1 cellular context compared by ENCODE assay signal in the genomic region with DNA sequence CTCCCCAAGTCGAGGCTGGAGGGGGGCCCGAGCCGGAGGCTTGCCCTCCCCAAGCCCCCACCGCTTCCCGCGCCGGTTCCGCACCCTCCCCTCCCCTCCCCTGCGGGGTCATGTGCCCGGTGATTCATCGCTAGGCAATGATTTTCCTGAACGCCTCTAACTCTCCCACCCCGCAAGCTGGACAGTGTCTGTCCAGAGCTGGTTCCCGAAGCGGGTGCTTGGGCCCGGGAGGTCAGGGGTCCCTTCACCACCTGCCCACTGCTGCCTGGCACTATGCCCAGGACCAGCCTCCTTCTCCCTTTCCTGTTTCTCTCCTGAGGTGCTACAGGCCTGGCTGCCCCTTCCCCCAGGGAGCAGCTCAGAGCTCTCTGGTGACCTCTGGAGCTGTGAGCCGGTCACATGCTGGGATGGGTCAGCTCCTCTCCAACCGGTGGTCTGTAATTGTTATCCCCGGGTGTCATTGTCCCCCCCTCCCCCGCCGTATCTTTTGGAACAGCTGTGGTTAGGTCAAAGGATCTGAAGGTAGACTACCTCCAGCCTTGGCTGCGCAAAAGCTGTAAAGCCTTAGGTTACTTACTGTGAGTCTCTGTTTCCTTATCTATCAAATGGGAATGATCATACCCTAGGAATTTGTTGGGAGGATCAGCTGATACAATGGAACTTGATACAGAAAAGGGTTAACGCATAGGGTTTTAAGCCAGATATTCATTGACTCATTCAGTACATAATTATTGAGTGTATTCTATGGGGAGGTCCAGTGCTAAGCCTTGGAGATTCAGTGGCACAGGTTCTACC.
TF ChIP-seq lines count a peak whose summit lies in the region.

No MANE protein-coding gene starts in this region.

TF ChIP-seq in GM12878, 131 proteins besides CTCF, POLR2A, EP300 and RAD21:
- no peak for TF ChIP-seq NR2F1 (conservative IDR thresholded peaks at IDR 0.05)
- no peak for TF ChIP-seq SPI1 (IDR thresholded peaks at IDR 0.05; ENCODE audit: borderline replicate concordance, insufficient read depth, low read depth, low read length)
- TF ChIP-seq HCFC1 (IDR thresholded peaks at IDR 0.05; ENCODE audit: low read length), result no peak
- TF ChIP-seq KLF5 (IDR thresholded peaks at IDR 0.05; ENCODE audit: partially characterized antibody), result no peak
- no peak for TF ChIP-seq HDAC6 (IDR thresholded peaks at IDR 0.05; ENCODE audit: unreplicated experiment)
- TF ChIP-seq NR2C1 (IDR thresholded peaks at IDR 0.05), result no peak
- TF ChIP-seq PAX8 (IDR thresholded peaks at IDR 0.05), result no peak
- no peak for TF ChIP-seq SMC3 (IDR thresholded peaks at IDR 0.05; ENCODE audit: borderline replicate concordance, low read length)
- TF ChIP-seq, protein P1, sequence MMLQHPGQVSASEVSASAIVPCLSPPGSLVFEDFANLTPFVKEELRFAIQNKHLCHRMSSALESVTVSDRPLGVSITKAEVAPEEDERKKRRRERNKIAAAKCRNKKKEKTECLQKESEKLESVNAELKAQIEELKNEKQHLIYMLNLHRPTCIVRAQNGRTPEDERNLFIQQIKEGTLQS (IDR thresholded peaks at IDR 0.05; ENCODE audit: borderline replicate concordance, extremely low read depth, low read depth, low read length), result no peak
- no peak for TF ChIP-seq BRCA1 (IDR thresholded peaks at IDR 0.05; ENCODE audit: low read depth, low read length)
- no peak for TF ChIP-seq MTA2 (IDR thresholded peaks at IDR 0.05; ENCODE audit: low read depth)
- no peak for TF ChIP-seq PAX5 (IDR thresholded peaks at IDR 0.05; ENCODE audit: borderline replicate concordance, low read depth, low read length)
- TF ChIP-seq ZNF24 (IDR thresholded peaks at IDR 0.05), result no peak
- no peak for TF ChIP-seq SMAD5 (IDR thresholded peaks at IDR 0.05; ENCODE audit: low read depth)
- TF ChIP-seq, protein P2, sequence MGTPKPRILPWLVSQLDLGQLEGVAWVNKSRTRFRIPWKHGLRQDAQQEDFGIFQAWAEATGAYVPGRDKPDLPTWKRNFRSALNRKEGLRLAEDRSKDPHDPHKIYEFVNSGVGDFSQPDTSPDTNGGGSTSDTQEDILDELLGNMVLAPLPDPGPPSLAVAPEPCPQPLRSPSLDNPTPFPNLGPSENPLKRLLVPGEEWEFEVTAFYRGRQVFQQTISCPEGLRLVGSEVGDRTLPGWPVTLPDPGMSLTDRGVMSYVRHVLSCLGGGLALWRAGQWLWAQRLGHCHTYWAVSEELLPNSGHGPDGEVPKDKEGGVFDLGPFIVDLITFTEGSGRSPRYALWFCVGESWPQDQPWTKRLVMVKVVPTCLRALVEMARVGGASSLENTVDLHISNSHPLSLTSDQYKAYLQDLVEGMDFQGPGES (IDR thresholded peaks at IDR 0.05), result no peak
